Comparison of ENCODE assay signal across 19 cellular contexts in the genomic region with DNA sequence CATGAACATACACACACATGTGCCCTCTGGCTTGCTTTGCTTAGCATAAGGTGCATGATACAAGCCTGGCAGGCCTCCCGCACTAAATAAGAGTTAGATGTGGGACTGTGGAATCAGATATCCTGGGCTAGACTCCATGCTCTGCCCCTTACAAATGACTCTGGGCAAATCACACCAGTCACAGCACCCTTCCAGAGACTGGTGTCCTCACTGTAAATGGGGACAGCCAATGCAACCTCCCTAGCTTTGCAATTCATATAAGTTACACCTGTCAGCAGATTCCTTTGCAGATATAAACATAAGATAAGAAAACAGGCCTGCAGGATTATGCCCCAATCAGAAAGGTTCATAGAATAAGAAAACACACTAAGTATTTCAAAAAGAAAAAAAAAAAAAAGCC.
DNase-seq lines count a peak whose midpoint lies in the region; ATAC-seq, FAIRE-seq and TF ChIP-seq lines count a peak whose summit lies in the region.
"Had no signal": no experiment of that assay in that cellular context is flagged by ENCODE, and none has a peak within 500 bp of the region (broad histone marks: within the 10 kb centered on the region; RNA-seq: fewer than 3 reads in every experiment).

No MANE protein-coding gene starts in this region.

- ATAC-seq in RWPE2 (ENCODE audit: low read depth) (no peak), lung (ENCODE audit: insufficient read depth, low FRiP score) (no peak)
- ATAC-seq: CD8-positive, alpha-beta T cell; HCT116 had no signal

- H3K36me3 ChIP-seq in RWPE2 (ENCODE audit: low read depth) (no peaks in the 10 kb centered on the region), lung (ENCODE audit: control insufficient read depth in 2 of 2, insufficient read depth in 2 of 2, low read length in 2 of 2) (no peaks in the 10 kb centered on the region)

- no peak overlapping the region for H3K4me3 ChIP-seq in LNCaP clone FGC (ENCODE audit: low read depth, low read length)
- H3K4me3 ChIP-seq in RWPE2 (ENCODE audit: severe bottlenecking): no peak overlapping the region
- H3K4me3 ChIP-seq in lung: no peak overlapping the region
- H3K4me3 ChIP-seq: GM23248 had no signal

- H3K9me3 ChIP-seq in RWPE2 (ENCODE audit: severe bottlenecking) (peaks cover 2% of the 10 kb centered on the region), lung (ENCODE audit: control insufficient read depth in 2 of 2, insufficient read depth in 1 of 2, low read length in 1 of 2) (peaks cover 0 to 4% of the 10 kb centered on the region in 2 donors)

- no peak overlapping the region for H3K4me3 Mint-ChIP-seq in activated CD4-positive, alpha-beta T cell treated with anti-CD3 and anti-CD28 coated beads, Interleukin-2, amount 10 ng/mL, durations not matched to agents 7 days and 5 days
- no peak overlapping the region for H3K4me3 Mint-ChIP-seq in activated CD4-positive, alpha-beta memory T cell treated with anti-CD3 and anti-CD28 coated beads, Interleukin-2, amount 10 ng/mL, durations not matched to agents 7 days and 5 days
- H3K4me3 Mint-ChIP-seq: CD4-positive, CD25-positive, alpha-beta regulatory T cell; CD8-positive, alpha-beta T cell; H9 had no signal

- TF ChIP-seq CTCF in LNCaP clone FGC (IDR thresholded peaks at IDR 0.05; ENCODE audit: control insufficient read depth, extremely low read depth, insufficient read depth): no peak
- no peak for TF ChIP-seq CTCF in RWPE2 (IDR thresholded peaks at IDR 0.05; ENCODE audit: poor library complexity, severe bottlenecking)
- TF ChIP-seq CTCF in lung (IDR thresholded peaks at IDR 0.05; ENCODE audit: control extremely low read depth, extremely low read depth): no peak

- H3K27ac ChIP-seq in RWPE2 (ENCODE audit: poor library complexity, severe bottlenecking) (no peak overlapping the region), lung (ENCODE audit: low read depth in 1 of 2, low read length in 1 of 2) (no peak overlapping the region)
- H3K27ac ChIP-seq: GM23248 had no signal

- no peak overlapping the region for H3K27ac Mint-ChIP-seq in activated CD4-positive, alpha-beta T cell treated with anti-CD3 and anti-CD28 coated beads, Interleukin-2, amount 10 ng/mL, durations not matched to agents 7 days and 5 days
- H3K27ac Mint-ChIP-seq in activated CD4-positive, alpha-beta memory T cell treated with anti-CD3 and anti-CD28 coated beads, Interleukin-2, amount 10 ng/mL, durations not matched to agents 7 days and 5 days: no peak overlapping the region
- H3K27ac Mint-ChIP-seq: CD4-positive, CD25-positive, alpha-beta regulatory T cell; CD8-positive, alpha-beta T cell had no signal

- H3K27me3 ChIP-seq in RWPE2 (ENCODE audit: insufficient read depth, poor library complexity, severe bottlenecking): peaks cover 4% of the 10 kb centered on the region
- H3K27me3 ChIP-seq in lung (ENCODE audit: control insufficient read depth, insufficient read depth): no peaks in the 10 kb centered on the region

- H3K36me3 Mint-ChIP-seq in activated CD4-positive, alpha-beta T cell treated with anti-CD3 and anti-CD28 coated beads, Interleukin-2, amount 10 ng/mL, durations not matched to agents 7 days and 5 days (ENCODE audit: low read depth): no peaks in the 10 kb centered on the region
- H3K36me3 Mint-ChIP-seq in activated CD4-positive, alpha-beta memory T cell treated with anti-CD3 and anti-CD28 coated beads, Interleukin-2, amount 10 ng/mL, durations not matched to agents 7 days and 5 days (ENCODE audit: low read depth): no peaks in the 10 kb centered on the region
- H3K36me3 Mint-ChIP-seq: CD4-positive, CD25-positive, alpha-beta regulatory T cell; CD8-positive, alpha-beta T cell had no signal

- TF ChIP-seq POLR2A in H54 (IDR thresholded peaks at IDR 0.05; ENCODE audit: low read depth, low read length): no peak

- H3K4me1 ChIP-seq in RWPE2 (ENCODE audit: insufficient read depth, poor library complexity, severe bottlenecking): no peaks in the 10 kb centered on the region
- H3K4me1 ChIP-seq in lung (ENCODE audit: control insufficient read depth in 2 of 2, insufficient read depth in 2 of 2, low read length in 2 of 2): no peaks in the 10 kb centered on the region
- H3K4me1 ChIP-seq: Caco-2 had no signal

- no peak for FAIRE-seq in H54 (lab: Jason Lieb, UNC)
- FAIRE-seq: G401.6, GM12892, GM19239, H1 had no signal

- POLR2A ChIA-PET in activated CD4-positive, alpha-beta T cell treated with anti-CD3 and anti-CD28 coated beads, Interleukin-2, amount 10 ng/mL, durations not matched to agents 7 days and 5 days (lab: Charles Lee): no interaction called here
- POLR2A ChIA-PET in activated CD4-positive, alpha-beta memory T cell treated with anti-CD3 and anti-CD28 coated beads, Interleukin-2, amount 10 ng/mL, durations not matched to agents 7 days and 5 days (lab: Charles Lee): no interaction called here

- H3K9me3 Mint-ChIP-seq in activated CD4-positive, alpha-beta T cell treated with anti-CD3 and anti-CD28 coated beads, Interleukin-2, amount 10 ng/mL, durations not matched to agents 7 days and 5 days: no peaks in the 10 kb centered on the region
- H3K9me3 Mint-ChIP-seq in activated CD4-positive, alpha-beta memory T cell treated with anti-CD3 and anti-CD28 coated beads, Interleukin-2, amount 10 ng/mL, durations not matched to agents 7 days and 5 days: peaks cover 4% of the 10 kb centered on the region
- H3K9me3 Mint-ChIP-seq: CD8-positive, alpha-beta T cell; H9 had no signal

- H3K27me3 Mint-ChIP-seq in activated CD4-positive, alpha-beta T cell treated with anti-CD3 and anti-CD28 coated beads, Interleukin-2, amount 10 ng/mL, durations not matched to agents 7 days and 5 days: no peaks in the 10 kb centered on the region
- no peaks in the 10 kb centered on the region for H3K27me3 Mint-ChIP-seq in activated CD4-positive, alpha-beta memory T cell treated with anti-CD3 and anti-CD28 coated beads, Interleukin-2, amount 10 ng/mL, durations not matched to agents 7 days and 5 days
- H3K27me3 Mint-ChIP-seq: CD4-positive, CD25-positive, alpha-beta regulatory T cell had no signal

- CTCF ChIA-PET in activated CD4-positive, alpha-beta T cell treated with anti-CD3 and anti-CD28 coated beads, Interleukin-2, amount 10 ng/mL, durations not matched to agents 7 days and 5 days (lab: Charles Lee): no interaction called here
- CTCF ChIA-PET in activated CD4-positive, alpha-beta memory T cell treated with anti-CD3 and anti-CD28 coated beads, Interleukin-2, amount 10 ng/mL, durations not matched to agents 7 days and 5 days (lab: Charles Lee): no interaction called here

- 93 to 95% methylated on average over 1 of the region's 1 CpG for WGBS in lung, 2 donors

- DNase-seq in LNCaP clone FGC (ENCODE audit: low read depth) (peak; percentile 17), RWPE2 (ENCODE audit: low spot score) (peak; percentile 29), lung (ENCODE audit: low spot score) (peak; percentile 17), H54 (ENCODE audit: insufficient read length, low spot score) (no peak)
- no peak for DNase-seq in activated CD4-positive, alpha-beta T cell treated with anti-CD3 and anti-CD28 coated beads, Interleukin-2, amount 10 ng/mL, durations not matched to agents 7 days and 5 days
- DNase-seq in activated CD4-positive, alpha-beta memory T cell treated with anti-CD3 and anti-CD28 coated beads, Interleukin-2, amount 10 ng/mL, durations not matched to agents 7 days and 5 days: no peak
- DNase-seq: C1 segment of cervical spinal cord; Caco-2; CD4-positive, CD25-positive, alpha-beta regulatory T cell; CD8-positive, alpha-beta T cell; DMS153; DND-41; GM23248; H9 had no signal

- no peaks in the 10 kb centered on the region for H3K4me1 Mint-ChIP-seq in activated CD4-positive, alpha-beta T cell treated with anti-CD3 and anti-CD28 coated beads, Interleukin-2, amount 10 ng/mL, durations not matched to agents 7 days and 5 days
- H3K4me1 Mint-ChIP-seq in activated CD4-positive, alpha-beta memory T cell treated with anti-CD3 and anti-CD28 coated beads, Interleukin-2, amount 10 ng/mL, durations not matched to agents 7 days and 5 days: no peaks in the 10 kb centered on the region
- H3K4me1 Mint-ChIP-seq: CD4-positive, CD25-positive, alpha-beta regulatory T cell had no signal

Comparison
In these comparisons a context has a peak if more than half of its experiments do, and no peak if none do; other contexts are left out.
1. DNase-seq: peak in LNCaP clone FGC (single experiment), RWPE2 (single experiment) and lung (single experiment); none in activated CD4-positive, alpha-beta T cell treated with anti-CD3 and anti-CD28 coated beads, Interleukin-2, amount 10 ng/mL, durations not matched to agents 7 days and 5 days (single experiment), activated CD4-positive, alpha-beta memory T cell treated with anti-CD3 and anti-CD28 coated beads, Interleukin-2, amount 10 ng/mL, durations not matched to agents 7 days and 5 days (single experiment) and H54 (single experiment).